1 cellular context compared by ENCODE assay signal in genomic region chr5:175711472-175712312, GRCh38.
TF ChIP-seq lines count a peak whose summit lies in the region.

No MANE protein-coding gene starts in this region.

TF ChIP-seq in WTC11, 78 proteins besides CTCF, POLR2A, EP300 and RAD21 (continued from another document):
- TF ChIP-seq RORB (CRISPR knock-in tag; IDR thresholded peaks at IDR 0.05) (no peak), CREB1 (CRISPR knock-in tag; IDR thresholded peaks at IDR 0.05) (no peak), GRHL2 (CRISPR knock-in tag; IDR thresholded peaks at IDR 0.05; ENCODE audit: insufficient replicate concordance, severe bottlenecking) (no peak), FOXJ3 (CRISPR knock-in tag; IDR thresholded peaks at IDR 0.05; ENCODE audit: borderline replicate concordance) (no peak), ZNF396 (CRISPR knock-in tag; IDR thresholded peaks at IDR 0.05; ENCODE audit: borderline replicate concordance) (no peak), NFYB (CRISPR knock-in tag; conservative IDR thresholded peaks at IDR 0.05; ENCODE audit: low read depth) (no peak), JUN (CRISPR knock-in tag; IDR thresholded peaks at IDR 0.05) (no peak)
TF ChIP-seq in WTC11: peak in this region for 0.
